ENCODE assay signal across 24 cellular contexts in the genomic region with DNA sequence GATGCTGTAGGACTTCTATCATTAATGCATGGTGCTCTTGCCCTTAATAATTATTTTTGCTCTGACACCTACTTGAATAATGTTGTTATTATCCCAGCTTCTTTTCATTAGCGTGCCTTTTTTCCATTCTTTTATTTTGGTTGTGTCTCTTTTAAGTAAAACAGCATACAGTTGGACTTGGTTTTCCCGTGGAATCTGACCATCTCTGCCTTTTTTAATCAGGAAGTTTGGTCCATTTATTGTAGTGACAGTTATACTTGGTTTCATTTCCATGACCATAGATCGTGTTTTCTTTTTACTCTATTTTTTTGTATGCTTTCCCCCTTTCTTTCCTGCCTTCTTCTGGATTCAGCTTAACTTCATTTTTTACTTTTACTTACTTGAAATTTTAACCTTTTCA. TPM values are rescaled to one million over a fixed set of nuclear protein-coding genes. Genes with fewer than 3 reads are reported as not detected.
"Had no signal": no experiment of that assay in that cellular context is flagged by ENCODE, and none has a peak within 500 bp of the region (broad histone marks: within the 10 kb centered on the region; RNA-seq: fewer than 3 reads in every experiment).

No MANE protein-coding gene starts in this region.

- H3K79me2 ChIP-seq: parathyroid adenoma had no signal

- H3K27me3 ChIP-seq: right lobe of liver had no signal

- H3K9ac ChIP-seq: parathyroid adenoma had no signal

- H3K9me3 ChIP-seq: lower lobe of right lung, right lobe of liver, suprapubic skin had no signal

- H3K36me3 ChIP-seq: esophagus squamous epithelium, lower lobe of right lung, neutrophil, right lobe of liver, suprapubic skin had no signal

- H3K27ac ChIP-seq: coronary artery, esophagus squamous epithelium, lower lobe of right lung, neutrophil, parathyroid adenoma, right lobe of liver, suprapubic skin had no signal

- H3K27me3 Mint-ChIP-seq: type B pancreatic cell had no signal

- H3K4me1 ChIP-seq: lower lobe of right lung, parathyroid adenoma, right lobe of liver, suprapubic skin had no signal

- H3K4me3 Mint-ChIP-seq: natural killer cell; neural crest cell; stimulated activated naive CD8-positive, alpha-beta T cell treated with anti-CD3 and anti-CD28 coated beads, Interleukin-15, amount 100 ng/mL, for 72 hours; type B pancreatic cell had no signal

- H3K9me3 Mint-ChIP-seq: type B pancreatic cell had no signal

- H2AFZ ChIP-seq: parathyroid adenoma had no signal

- H3K4me3 ChIP-seq: coronary artery, esophagus squamous epithelium, lower lobe of right lung, right lobe of liver, suprapubic skin had no signal

- ATAC-seq: left ventricle myocardium superior; lower lobe of right lung; natural killer cell; right lobe of liver; stimulated activated naive CD8-positive, alpha-beta T cell treated with anti-CD3 and anti-CD28 coated beads, Interleukin-15, amount 100 ng/mL, for 72 hours had no signal

- H3K36me3 Mint-ChIP-seq: natural killer cell had no signal

- DNase-seq: dermis blood vessel endothelial cell; effector memory CD4-positive, alpha-beta T cell; erythroblast; esophagus squamous epithelium; foreskin melanocyte; left ventricle myocardium superior; lower lobe of right lung; natural killer cell; right lobe of liver; small intestine; stimulated activated CD4-positive, alpha-beta T cell treated with anti-CD3 and anti-CD28 coated beads, Interleukin-12 subunit alpha, Interleukin-12 subunit beta, amount 100 ng/mL, for 4 hours; stimulated activated CD4-positive, alpha-beta T cell treated with anti-CD3 and anti-CD28 coated beads, Interleukin-1b, Interleukin-23, amount 100 ng/mL, for 48 hours; stimulated activated CD4-positive, alpha-beta T cell treated with anti-CD3 and anti-CD28 coated beads, Interleukin-4, amount 100 ng/mL, for 1 hour; stimulated activated CD8-positive, alpha-beta memory T cell treated with anti-CD3 and anti-CD28 coated beads, Interleukin-4, amount 100 ng/mL, for 48 hours; stimulated activated naive CD4-positive, alpha-beta T cell; stimulated activated naive CD8-positive, alpha-beta T cell treated with anti-CD3 and anti-CD28 coated beads, Interleukin-15, amount 100 ng/mL, for 72 hours had no signal

- H3K27ac Mint-ChIP-seq: natural killer cell; progenitor cell of endocrine pancreas; stimulated activated naive CD8-positive, alpha-beta T cell treated with anti-CD3 and anti-CD28 coated beads, Interleukin-15, amount 100 ng/mL, for 72 hours; type B pancreatic cell had no signal

RNA-seq across cellular contexts. Expression of a gene that starts 4.6 kb away (rescaled TPM):
- total RNA-seq: right lobe of liver had no signal
- polyA plus RNA-seq: keratinocyte had no signal

RNA-seq across cellular contexts. Expression of a gene that starts 26.3 kb away (rescaled TPM):
- total RNA-seq: natural killer cell had no signal
- polyA plus RNA-seq: keratinocyte had no signal
